In the genomic region with DNA sequence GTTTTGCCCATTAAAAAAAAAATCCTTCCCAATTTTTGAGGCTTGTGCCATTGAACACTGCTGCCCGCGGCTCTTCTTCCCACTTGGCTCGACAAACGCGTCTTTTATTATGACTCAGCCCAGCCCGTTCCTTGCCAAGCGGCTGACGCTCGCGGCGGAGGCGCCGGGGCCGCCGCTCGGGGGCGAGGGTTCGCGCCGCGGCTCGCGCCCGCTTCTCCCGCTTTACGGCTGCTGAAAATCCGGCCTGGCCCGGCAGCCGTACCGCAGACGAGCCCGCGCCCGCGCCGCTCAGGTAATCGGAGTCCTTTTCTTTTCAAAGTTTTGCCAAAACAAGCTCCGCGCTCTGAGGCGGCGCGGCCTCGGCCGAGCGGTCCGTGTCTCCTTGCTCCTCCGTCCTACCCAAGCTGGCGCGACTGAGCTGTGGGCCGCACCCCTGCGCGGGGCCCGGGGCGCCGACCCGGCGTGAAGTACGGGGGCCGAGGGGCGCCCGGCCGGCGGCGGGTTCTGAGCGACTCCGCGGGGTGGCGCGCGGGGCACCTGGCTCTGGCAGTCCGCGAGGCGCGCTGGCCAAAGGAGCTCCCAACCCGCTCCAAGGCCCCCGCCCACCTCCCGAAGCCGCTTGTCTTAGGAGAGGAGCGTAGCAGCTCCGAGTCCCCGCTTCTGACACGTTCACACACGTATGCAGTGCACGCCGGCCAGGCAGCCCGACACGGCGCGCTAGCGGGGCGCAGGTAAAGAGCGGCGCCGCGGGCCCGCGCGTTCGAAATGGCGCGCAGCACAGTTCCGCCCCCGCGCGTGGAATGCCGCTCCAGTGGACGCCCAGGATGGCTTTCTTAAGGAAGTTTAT, we compare ENCODE assay signal across 8 cellular contexts.
DNase-seq lines count a peak whose midpoint lies in the region; FAIRE-seq and TF ChIP-seq lines count a peak whose summit lies in the region.

No MANE protein-coding gene starts in this region.

- H4K20me1 ChIP-seq in DOHH2 (ENCODE audit: control insufficient read depth, insufficient read depth, low read depth, low read length) (no peaks in the 10 kb centered on the region), GM23248 (ENCODE audit: insufficient read depth) (no peaks in the 10 kb centered on the region), Karpas-422 (ENCODE audit: insufficient read depth, low read depth, low read length) (no peaks in the 10 kb centered on the region)

- FAIRE-seq in RCC 7860 (lab: Jason Lieb, UNC): no peak

- H3K4me1 ChIP-seq in DOHH2 (ENCODE audit: control insufficient read depth, low read length): peaks cover 13% of the 10 kb centered on the region
- H3K4me1 ChIP-seq in GM23248 (ENCODE audit: insufficient read depth): peaks cover 28% of the 10 kb centered on the region
- peaks cover 4% of the 10 kb centered on the region; the same call in 1 of the 2 replicates for H3K4me1 ChIP-seq in Karpas-422 (ENCODE audit: low read length)
- H3K4me1 ChIP-seq in adipocyte (ENCODE audit: control insufficient read depth, insufficient read depth, low read length): peaks cover 22% of the 10 kb centered on the region
- peaks cover 10% of the 10 kb centered on the region for H3K4me1 ChIP-seq in cardiac muscle cell (ENCODE audit: low read depth)
- peaks cover 0 to 29% (median 0%) of the 10 kb centered on the region in 4 donors for H3K4me1 ChIP-seq in tibial nerve

- DNase-seq in GM23248: peak; percentile 98
- peak; percentile 61 for DNase-seq in Karpas-422
- DNase-seq in RCC 7860 (ENCODE audit: low spot score): peak; percentile 63
- DNase-seq in adipocyte (ENCODE audit: low read depth): peak; percentile 96
- peak; percentile 94 to 95 for DNase-seq in cardiac muscle cell (ENCODE audit: low read depth in 1 of 2, low spot score in 1 of 2)
- DNase-seq in osteocyte (ENCODE audit: extremely low spot score, unreplicated experiment): peak; percentile 96
- DNase-seq in tibial nerve (ENCODE audit: low spot score in 2 of 2): peak; percentile 65 to 69

- TF ChIP-seq EP300 in tibial nerve (IDR thresholded peaks at IDR 0.05): peak in 1 of 2 donors; percentile 64

- H3F3A ChIP-seq in DOHH2 (ENCODE audit: control insufficient read depth, insufficient read depth): no peaks in the 10 kb centered on the region
- peaks cover 38% of the 10 kb centered on the region for H3F3A ChIP-seq in GM23248 (ENCODE audit: insufficient read depth)

- peak overlapping the region; percentile 99 for H3K27ac Mint-ChIP-seq in osteocyte (ENCODE audit: unreplicated experiment)

- WGBS in GM23248 (ENCODE audit: low coverage in 1 of 2, low lambda C conversion rate in 2 of 2, missing lambda C conversion rate in 2 of 2), 2 experiments: 1% methylated on average over 88 to 98 of the region's 107 CpGs
- WGBS in tibial nerve, 2 donors: 0 to 1% methylated on average over 52 to 82 of the region's 107 CpGs

- H3K36me3 Mint-ChIP-seq in osteocyte (ENCODE audit: unreplicated experiment): no peaks in the 10 kb centered on the region

- TF ChIP-seq CTCF in DOHH2 (IDR thresholded peaks at IDR 0.05; ENCODE audit: low read depth, low read length, poor library complexity, severe bottlenecking): no peak
- TF ChIP-seq CTCF in cardiac muscle cell (IDR thresholded peaks at IDR 0.05; ENCODE audit: low read depth, low read length): no peak
- TF ChIP-seq CTCF in osteocyte (IDR thresholded peaks at IDR 0.05): peak; percentile 27
- TF ChIP-seq CTCF in tibial nerve (IDR thresholded peaks at IDR 0.05): peak in 3 of 5 experiments; percentile 17 to 42 (median 25)

- no peaks in the 10 kb centered on the region for H3K9me2 ChIP-seq in DOHH2 (replicated peaks; ENCODE audit: control insufficient read depth, low read length)
- no peaks in the 10 kb centered on the region for H3K9me2 ChIP-seq in GM23248 (ENCODE audit: insufficient read depth)
- H3K9me2 ChIP-seq in Karpas-422 (replicated peaks; ENCODE audit: insufficient read depth, low read length): no peaks in the 10 kb centered on the region

- in situ Hi-C loops in GM23248 (cut with MboI): no loop called here

- peak; percentile 6 to 34 for TF ChIP-seq POLR2A in tibial nerve (IDR thresholded peaks at IDR 0.05)

- peaks cover 23% of the 10 kb centered on the region for H3K4me1 Mint-ChIP-seq in osteocyte (ENCODE audit: unreplicated experiment)

- H3K9ac ChIP-seq in GM23248 (peak overlapping the region; percentile 96), Karpas-422 (ENCODE audit: low read length) (peak overlapping the region; percentile 52), adipocyte (ENCODE audit: low read length) (peak overlapping the region; percentile 91)

- no peaks in the 10 kb centered on the region for H3K9me3 Mint-ChIP-seq in osteocyte (ENCODE audit: unreplicated experiment)

- H3K27me3 Mint-ChIP-seq in osteocyte (ENCODE audit: unreplicated experiment): no peaks in the 10 kb centered on the region

- no peaks in the 10 kb centered on the region for H3K79me2 ChIP-seq in DOHH2 (ENCODE audit: control insufficient read depth, low read length)
- H3K79me2 ChIP-seq in GM23248 (ENCODE audit: insufficient read depth): peaks cover 39% of the 10 kb centered on the region
- no peaks in the 10 kb centered on the region for H3K79me2 ChIP-seq in Karpas-422 (ENCODE audit: low read length)

- peak overlapping the region; percentile 91 for H3K4me3 Mint-ChIP-seq in osteocyte (ENCODE audit: unreplicated experiment)

- H2AFZ ChIP-seq in GM23248 (peak overlapping the region; percentile 81), Karpas-422 (ENCODE audit: low read length) (peak overlapping the region; percentile 86; the same call in 1 of the 2 replicates)

- H3K4me2 ChIP-seq in DOHH2 (ENCODE audit: low read length): peak overlapping the region; percentile 83
- H3K4me2 ChIP-seq in GM23248 (ENCODE audit: unreplicated experiment): peak overlapping the region; percentile 100
- H3K4me2 ChIP-seq in Karpas-422 (ENCODE audit: low read depth, low read length, poor library complexity, severe bottlenecking): peak overlapping the region; percentile 58

- H3K9me3 ChIP-seq in DOHH2 (ENCODE audit: control insufficient read depth, insufficient read depth, low read length) (no peaks in the 10 kb centered on the region), GM23248 (ENCODE audit: low read depth) (no peaks in the 10 kb centered on the region), Karpas-422 (ENCODE audit: low read length) (peaks cover 3% of the 10 kb centered on the region), adipocyte (ENCODE audit: control insufficient read depth, low read length) (no peaks in the 10 kb centered on the region), cardiac muscle cell (ENCODE audit: low read depth) (no peaks in the 10 kb centered on the region), tibial nerve (no peaks in the 10 kb centered on the region)

- H3K27me3 ChIP-seq in DOHH2 (ENCODE audit: control insufficient read depth, low read length) (peaks cover 15% of the 10 kb centered on the region), GM23248 (replicated peaks; ENCODE audit: insufficient read depth) (no peaks in the 10 kb centered on the region), Karpas-422 (ENCODE audit: low read length) (no peaks in the 10 kb centered on the region), adipocyte (replicated peaks; ENCODE audit: control insufficient read depth, insufficient read depth, low read length) (no peaks in the 10 kb centered on the region), cardiac muscle cell (no peaks in the 10 kb centered on the region), tibial nerve (no peaks in the 10 kb centered on the region)

- H3K27ac ChIP-seq in DOHH2 (ENCODE audit: low read depth, low read length) (peak overlapping the region; percentile 33), GM23248 (peak overlapping the region; percentile 100), Karpas-422 (ENCODE audit: low read length) (no peak overlapping the region), cardiac muscle cell (peak overlapping the region; percentile 96), tibial nerve (peak overlapping the region; percentile 93 to 98 (median 96))

- no peaks in the 10 kb centered on the region for H3K36me3 ChIP-seq in DOHH2 (ENCODE audit: control insufficient read depth, low read length)
- no peaks in the 10 kb centered on the region for H3K36me3 ChIP-seq in GM23248 (ENCODE audit: low read depth)
- no peaks in the 10 kb centered on the region for H3K36me3 ChIP-seq in Karpas-422 (ENCODE audit: insufficient read depth, low read length)
- no peaks in the 10 kb centered on the region for H3K36me3 ChIP-seq in adipocyte (ENCODE audit: control insufficient read depth, insufficient read depth, low read length, severe bottlenecking)
- no peaks in the 10 kb centered on the region for H3K36me3 ChIP-seq in cardiac muscle cell
- H3K36me3 ChIP-seq in tibial nerve: no peaks in the 10 kb centered on the region

- peak overlapping the region; percentile 77 for H3K4me3 ChIP-seq in DOHH2 (ENCODE audit: low read length)
- H3K4me3 ChIP-seq in GM23248: peak overlapping the region; percentile 89
- peak overlapping the region; percentile 61; the same call in 1 of the 2 replicates for H3K4me3 ChIP-seq in Karpas-422 (ENCODE audit: low read length)
- peak overlapping the region; percentile 94 for H3K4me3 ChIP-seq in adipocyte (ENCODE audit: low read length)
- H3K4me3 ChIP-seq in cardiac muscle cell: peak overlapping the region; percentile 54
- peak overlapping the region; percentile 68 to 98 (median 84) for H3K4me3 ChIP-seq in tibial nerve

Comparison
In these comparisons a context has a peak if more than half of its experiments do, and no peak if none do; other contexts are left out.
1. CTCF ChIP-seq: peak in osteocyte (single experiment) and tibial nerve (3 of 5); none in DOHH2 (single experiment) and cardiac muscle cell (single experiment).
2. Peak in every context shown above with its lines, with median percentiles within 50 percentile points of each other: H3K4me2 ChIP-seq, H3K4me3 ChIP-seq, DNase-seq and H3K9ac ChIP-seq.